In genomic region chr5:124404796-124405195, GRCh38 we compare ENCODE assay signal across 1 cellular context.
TF ChIP-seq lines count a peak whose summit lies in the region.

No MANE protein-coding gene starts in this region.

TF ChIP-seq in GM23338, 12 proteins besides CTCF, POLR2A, EP300 and RAD21 (continued from another document):
- no peak for TF ChIP-seq ZNF462 (CRISPR knock-in tag; IDR thresholded peaks at IDR 0.05)
- TF ChIP-seq STAT1 (IDR thresholded peaks at IDR 0.05; ENCODE audit: unreplicated experiment) = no peak
- no peak for TF ChIP-seq ETS1 (IDR thresholded peaks at IDR 0.05)
- TF ChIP-seq JUNB (IDR thresholded peaks at IDR 0.05; ENCODE audit: unreplicated experiment) = no peak
- TF ChIP-seq ZNF114 (CRISPR knock-in tag; IDR thresholded peaks at IDR 0.05) = no peak
- TF ChIP-seq CREB1 (CRISPR knock-in tag; IDR thresholded peaks at IDR 0.05; ENCODE audit: low read depth) = no peak
- TF ChIP-seq POLR2AphosphoS5 (IDR thresholded peaks at IDR 0.05; ENCODE audit: low read depth) = no peak
